Comparison of ENCODE assay signal across 8 cellular contexts in the genomic region with DNA sequence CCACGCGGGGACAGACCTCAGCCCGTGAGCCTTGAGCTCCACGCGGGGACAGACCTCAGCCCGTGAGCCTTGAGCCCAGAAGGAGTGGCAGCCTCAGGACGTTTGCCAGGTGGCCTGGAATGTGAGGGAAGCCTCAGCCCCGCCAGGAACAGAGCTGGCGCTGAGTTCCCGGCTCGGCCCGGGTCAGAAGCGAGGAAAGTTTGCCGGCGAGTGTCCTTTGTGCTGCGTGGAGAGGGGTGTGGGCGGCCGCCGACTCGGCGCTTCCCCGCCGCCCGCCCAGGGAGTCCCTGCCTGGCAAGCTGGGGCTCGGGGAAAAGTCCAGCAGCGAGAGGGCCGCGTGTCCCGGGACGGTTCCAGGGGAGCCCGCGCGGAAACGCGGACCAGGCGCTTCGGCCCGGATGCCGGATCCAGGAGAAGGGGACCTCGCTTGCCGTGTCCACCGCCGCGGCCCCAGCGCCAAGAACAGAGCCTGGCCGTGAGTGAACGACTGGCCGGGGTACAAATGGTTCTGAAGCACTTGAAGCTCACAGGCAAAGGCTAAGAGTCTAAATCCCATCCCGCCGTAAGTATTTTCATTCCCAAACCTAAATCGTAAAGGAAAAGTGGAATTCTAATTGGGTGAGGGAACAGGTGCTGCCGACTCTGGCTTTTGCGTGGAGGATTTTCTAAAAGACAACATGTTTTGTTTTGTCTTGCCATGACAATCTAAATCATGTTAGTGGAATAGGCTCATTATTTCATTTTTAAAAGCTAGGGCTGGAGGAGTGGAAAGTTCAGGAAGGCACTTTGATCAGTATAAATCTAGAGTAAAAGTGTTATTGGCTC. TPM values are rescaled to one million over a fixed set of nuclear protein-coding genes. Genes with fewer than 3 reads are reported as not detected.
DNase-seq lines count a peak whose midpoint lies in the region; ATAC-seq and TF ChIP-seq lines count a peak whose summit lies in the region.

No MANE protein-coding gene starts in this region.

- peaks cover 13% of the 10 kb centered on the region for H3K27me3 Mint-ChIP-seq in GM23338 (ENCODE audit: insufficient read depth, low read depth, poor library complexity)
- H3K27me3 Mint-ChIP-seq in activated naive CD8-positive, alpha-beta T cell treated with anti-CD3 and anti-CD28 coated beads, Interleukin-2, amount 50 U/mL, for 24 hours = peaks cover 44% of the 10 kb centered on the region
- peaks cover 63% of the 10 kb centered on the region for H3K27me3 Mint-ChIP-seq in T-helper 2 cell treated with Interferon-gamma antibody and Interleukin-4, amounts not matched to agents 5 μg/mL and 100 μg/mL, for 36 hours (ENCODE audit: low read depth)

- ATAC-seq in GM23338 = peak; percentile 16
- no peak for ATAC-seq in activated naive CD8-positive, alpha-beta T cell treated with anti-CD3 and anti-CD28 coated beads, Interleukin-2, amount 50 U/mL, for 24 hours
- no peak for ATAC-seq in GM21576 (IDR thresholded peaks at IDR 0.05; ENCODE audit: unreplicated experiment)

- peak overlapping the region; percentile 92 for H3K4me3 Mint-ChIP-seq in GM23338
- H3K4me3 Mint-ChIP-seq in activated naive CD8-positive, alpha-beta T cell treated with anti-CD3 and anti-CD28 coated beads, Interleukin-2, amount 50 U/mL, for 24 hours = peak overlapping the region; percentile 74
- no peak overlapping the region for H3K4me3 Mint-ChIP-seq in T-helper 2 cell treated with Interferon-gamma antibody and Interleukin-4, amounts not matched to agents 5 μg/mL and 100 μg/mL, for 36 hours

- no peaks in the 10 kb centered on the region; the same call in 2 of the 3 replicates for H3K9me3 Mint-ChIP-seq in GM23338
- no peaks in the 10 kb centered on the region for H3K9me3 Mint-ChIP-seq in activated naive CD8-positive, alpha-beta T cell treated with anti-CD3 and anti-CD28 coated beads, Interleukin-2, amount 50 U/mL, for 24 hours
- no peaks in the 10 kb centered on the region for H3K9me3 Mint-ChIP-seq in T-helper 2 cell treated with Interferon-gamma antibody and Interleukin-4, amounts not matched to agents 5 μg/mL and 100 μg/mL, for 36 hours

- intact Hi-C loops in sigmoid colon (cut with DNase I) = no loop called here

- peaks cover 4% of the 10 kb centered on the region for H3F3A ChIP-seq in GM23338 (replicated peaks; ENCODE audit: low read depth)

- H3K27me3 ChIP-seq in GM23338 (ENCODE audit: insufficient read depth) = peaks cover 17% of the 10 kb centered on the region
- peaks cover 0 to 63% (median 9%) of the 10 kb centered on the region in 3 donors for H3K27me3 ChIP-seq in sigmoid colon

- H3K9me3 ChIP-seq in iPS-18c (ENCODE audit: control insufficient read depth, insufficient read depth, low read length) (no peaks in the 10 kb centered on the region), sigmoid colon (no peaks in the 10 kb centered on the region)

- no peaks in the 10 kb centered on the region for H3K9me2 ChIP-seq in GM23338 (ENCODE audit: insufficient read depth)

- H3K4me1 Mint-ChIP-seq in GM23338 = peaks cover 44% of the 10 kb centered on the region
- peaks cover 18% of the 10 kb centered on the region for H3K4me1 Mint-ChIP-seq in activated naive CD8-positive, alpha-beta T cell treated with anti-CD3 and anti-CD28 coated beads, Interleukin-2, amount 50 U/mL, for 24 hours
- peaks cover 12% of the 10 kb centered on the region for H3K4me1 Mint-ChIP-seq in T-helper 2 cell treated with Interferon-gamma antibody and Interleukin-4, amounts not matched to agents 5 μg/mL and 100 μg/mL, for 36 hours (ENCODE audit: low read depth)

- H3K36me3 ChIP-seq in GM23338 (ENCODE audit: insufficient read depth) (no peaks in the 10 kb centered on the region), sigmoid colon (no peaks in the 10 kb centered on the region)

- H3K27ac ChIP-seq in GM23338 (ENCODE audit: low read depth) = peak overlapping the region; percentile 94
- no peak overlapping the region for H3K27ac ChIP-seq in sigmoid colon

- peaks cover 36% of the 10 kb centered on the region for H3K36me3 Mint-ChIP-seq in GM23338 (ENCODE audit: low read depth)
- no peaks in the 10 kb centered on the region for H3K36me3 Mint-ChIP-seq in activated naive CD8-positive, alpha-beta T cell treated with anti-CD3 and anti-CD28 coated beads, Interleukin-2, amount 50 U/mL, for 24 hours (ENCODE audit: low read depth)
- no peaks in the 10 kb centered on the region for H3K36me3 Mint-ChIP-seq in T-helper 2 cell treated with Interferon-gamma antibody and Interleukin-4, amounts not matched to agents 5 μg/mL and 100 μg/mL, for 36 hours (ENCODE audit: low read depth)

- TF ChIP-seq CTCF in GM23338 (conservative IDR thresholded peaks at IDR 0.05; ENCODE audit: low read depth in 2 of 2) (no peak), sigmoid colon (IDR thresholded peaks at IDR 0.05) (no peak)

- no peak overlapping the region for H2AFZ ChIP-seq in GM23338

- WGBS in sigmoid colon, 2 donors = 4 to 10% methylated on average over 53 of the region's 53 CpGs

- H3K79me2 ChIP-seq in GM23338 (replicated peaks; ENCODE audit: insufficient read depth) = peaks cover 57% of the 10 kb centered on the region

- TF ChIP-seq EP300 in sigmoid colon (IDR thresholded peaks at IDR 0.05) = no peak

- no peak for TF ChIP-seq POLR2A in sigmoid colon (IDR thresholded peaks at IDR 0.05)

- DNase-seq in GM23338 (ENCODE audit: low spot score) (peak; percentile 60), sigmoid colon (no peak), T-helper 1 cell (no peak)
- DNase-seq in activated naive CD8-positive, alpha-beta T cell treated with anti-CD3 and anti-CD28 coated beads, Interleukin-2, amount 50 U/mL, for 24 hours = no peak
- DNase-seq in T-helper 2 cell treated with Interferon-gamma antibody and Interleukin-4, amounts not matched to agents 5 μg/mL and 100 μg/mL, for 36 hours (ENCODE audit: low spot score) = no peak
- DNase-seq in activated CD4-positive, alpha-beta T cell treated with anti-CD3 and anti-CD28 coated beads, Interleukin-2, amount 50 U/mL, for 4 hours = no peak

- peak overlapping the region; percentile 78 for H3K27ac Mint-ChIP-seq in GM23338
- H3K27ac Mint-ChIP-seq in activated naive CD8-positive, alpha-beta T cell treated with anti-CD3 and anti-CD28 coated beads, Interleukin-2, amount 50 U/mL, for 24 hours = no peak overlapping the region
- H3K27ac Mint-ChIP-seq in T-helper 2 cell treated with Interferon-gamma antibody and Interleukin-4, amounts not matched to agents 5 μg/mL and 100 μg/mL, for 36 hours = no peak overlapping the region

- peak overlapping the region; percentile 53 for H3K4me3 ChIP-seq in GM23338
- H3K4me3 ChIP-seq in iPS-18c (ENCODE audit: insufficient read depth, low read depth, low read length) = peak overlapping the region; percentile 90
- H3K4me3 ChIP-seq in sigmoid colon = peak overlapping the region in 3 of 4 donors; percentile 49 to 57 (median 55)

- peaks cover 23% of the 10 kb centered on the region for H4K20me1 ChIP-seq in GM23338 (replicated peaks; ENCODE audit: insufficient read depth)

- H3K4me1 ChIP-seq in GM23338 (ENCODE audit: insufficient read depth) = peaks cover 44% of the 10 kb centered on the region
- peaks cover 0 to 30% (median 27%) of the 10 kb centered on the region in 4 donors for H3K4me1 ChIP-seq in sigmoid colon

- H3K4me2 ChIP-seq in GM23338 = peak overlapping the region; percentile 61

TF ChIP-seq in GM23338, 12 proteins besides CTCF, POLR2A, EP300 and RAD21:
- TF ChIP-seq, protein P1, sequence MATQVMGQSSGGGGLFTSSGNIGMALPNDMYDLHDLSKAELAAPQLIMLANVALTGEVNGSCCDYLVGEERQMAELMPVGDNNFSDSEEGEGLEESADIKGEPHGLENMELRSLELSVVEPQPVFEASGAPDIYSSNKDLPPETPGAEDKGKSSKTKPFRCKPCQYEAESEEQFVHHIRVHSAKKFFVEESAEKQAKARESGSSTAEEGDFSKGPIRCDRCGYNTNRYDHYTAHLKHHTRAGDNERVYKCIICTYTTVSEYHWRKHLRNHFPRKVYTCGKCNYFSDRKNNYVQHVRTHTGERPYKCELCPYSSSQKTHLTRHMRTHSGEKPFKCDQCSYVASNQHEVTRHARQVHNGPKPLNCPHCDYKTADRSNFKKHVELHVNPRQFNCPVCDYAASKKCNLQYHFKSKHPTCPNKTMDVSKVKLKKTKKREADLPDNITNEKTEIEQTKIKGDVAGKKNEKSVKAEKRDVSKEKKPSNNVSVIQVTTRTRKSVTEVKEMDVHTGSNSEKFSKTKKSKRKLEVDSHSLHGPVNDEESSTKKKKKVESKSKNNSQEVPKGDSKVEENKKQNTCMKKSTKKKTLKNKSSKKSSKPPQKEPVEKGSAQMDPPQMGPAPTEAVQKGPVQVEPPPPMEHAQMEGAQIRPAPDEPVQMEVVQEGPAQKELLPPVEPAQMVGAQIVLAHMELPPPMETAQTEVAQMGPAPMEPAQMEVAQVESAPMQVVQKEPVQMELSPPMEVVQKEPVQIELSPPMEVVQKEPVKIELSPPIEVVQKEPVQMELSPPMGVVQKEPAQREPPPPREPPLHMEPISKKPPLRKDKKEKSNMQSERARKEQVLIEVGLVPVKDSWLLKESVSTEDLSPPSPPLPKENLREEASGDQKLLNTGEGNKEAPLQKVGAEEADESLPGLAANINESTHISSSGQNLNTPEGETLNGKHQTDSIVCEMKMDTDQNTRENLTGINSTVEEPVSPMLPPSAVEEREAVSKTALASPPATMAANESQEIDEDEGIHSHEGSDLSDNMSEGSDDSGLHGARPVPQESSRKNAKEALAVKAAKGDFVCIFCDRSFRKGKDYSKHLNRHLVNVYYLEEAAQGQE (IDR thresholded peaks at IDR 0.05; ENCODE audit: unreplicated experiment) = no peak
- no peak; the same call in 1 of the 2 replicates for TF ChIP-seq POLR2AphosphoS5 (IDR thresholded peaks at IDR 0.05; ENCODE audit: low read depth)
- TF ChIP-seq, protein P2, sequence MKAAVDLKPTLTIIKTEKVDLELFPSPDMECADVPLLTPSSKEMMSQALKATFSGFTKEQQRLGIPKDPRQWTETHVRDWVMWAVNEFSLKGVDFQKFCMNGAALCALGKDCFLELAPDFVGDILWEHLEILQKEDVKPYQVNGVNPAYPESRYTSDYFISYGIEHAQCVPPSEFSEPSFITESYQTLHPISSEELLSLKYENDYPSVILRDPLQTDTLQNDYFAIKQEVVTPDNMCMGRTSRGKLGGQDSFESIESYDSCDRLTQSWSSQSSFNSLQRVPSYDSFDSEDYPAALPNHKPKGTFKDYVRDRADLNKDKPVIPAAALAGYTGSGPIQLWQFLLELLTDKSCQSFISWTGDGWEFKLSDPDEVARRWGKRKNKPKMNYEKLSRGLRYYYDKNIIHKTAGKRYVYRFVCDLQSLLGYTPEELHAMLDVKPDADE (IDR thresholded peaks at IDR 0.05) = no peak

RNA-seq across cellular contexts. Expression of a gene that starts 1.7 kb away (rescaled TPM):
- total RNA-seq in GM23338 (2014; rRNA removed; shearing (Covaris generic)) = 157 and 172 TPM in 2 replicates
- 76.4 and 85.7 TPM in 2 replicates for polyA plus RNA-seq in GM23338 (2016; fragmentation: Nextera tagmentation; extraction: Ambion mirVana)
- 1 to 10 TPM in 1 of 4 donors, under 1 TPM in 3; 0.14 to 1.1 (median 0.22) TPM for total RNA-seq in sigmoid colon
- polyA plus RNA-seq in sigmoid colon = under 1 TPM in 1 of 3 donors, not detected in 2; 0.34 TPM

Comparison
In these comparisons a context has a peak if more than half of its experiments do, and no peak if none do; other contexts are left out.
1. RNA of a gene that starts 1.7 kb away (total RNA-seq): 157 to 172 TPM in GM23338; 0.14 to 1.1 TPM in sigmoid colon; every median in the first group is over 10 times any median in the second.
2. Peak in every context shown above with its lines, with median percentiles within 50 percentile points of each other: H3K4me3 ChIP-seq.